ENCODE assay signal across 8 cellular contexts in genomic region chr2:238060096-238060541, GRCh38. TPM values are rescaled to one million over a fixed set of nuclear protein-coding genes. Genes with fewer than 3 reads are reported as not detected.
DNase-seq lines count a peak whose midpoint lies in the region; ATAC-seq and TF ChIP-seq lines count a peak whose summit lies in the region.

No MANE protein-coding gene starts in this region.

- H3K9ac ChIP-seq in mesenchymal stem cell (ENCODE audit: low read length) = peak overlapping the region; percentile 89

- H3K4me3 ChIP-seq in LNCaP clone FGC (ENCODE audit: low read depth, low read length) (peak overlapping the region; percentile 93), brain microvascular endothelial cell (ENCODE audit: low read depth, low read length) (peak overlapping the region; percentile 75), mesenchymal stem cell (ENCODE audit: insufficient read depth in 1 of 2, low read depth in 1 of 2, low read length in 2 of 2) (peak overlapping the region; percentile 78 to 80)

- H3K9me3 ChIP-seq in mesenchymal stem cell (ENCODE audit: control insufficient read depth, low read length) = no peaks in the 10 kb centered on the region

- H3K4me1 ChIP-seq in mesenchymal stem cell (ENCODE audit: control insufficient read depth, insufficient read depth, low read depth, low read length) = peaks cover 7% of the 10 kb centered on the region

- peak overlapping the region; percentile 8 for H2BK5ac ChIP-seq in mesenchymal stem cell (ENCODE audit: low read depth, low read length, poor library complexity, severe bottlenecking)

- peak overlapping the region in 1 of 2 experiments; percentile 89 for H3K14ac ChIP-seq in mesenchymal stem cell (ENCODE audit: low read length in 2 of 2)

- ATAC-seq in HG02763 (IDR thresholded peaks at IDR 0.05; ENCODE audit: unreplicated experiment) = no peak
- ATAC-seq in HG03175 (IDR thresholded peaks at IDR 0.05; ENCODE audit: unreplicated experiment) = no peak
- no peak for ATAC-seq in GM18868 (IDR thresholded peaks at IDR 0.05; ENCODE audit: unreplicated experiment)

- H4K8ac ChIP-seq in mesenchymal stem cell (ENCODE audit: low read length) = peak overlapping the region; percentile 83

- H3K27me3 ChIP-seq in brain microvascular endothelial cell (replicated peaks) = no peaks in the 10 kb centered on the region
- peaks cover 0 to 2% of the 10 kb centered on the region in 2 experiments for H3K27me3 ChIP-seq in mesenchymal stem cell (ENCODE audit: control insufficient read depth in 1 of 2, insufficient read depth in 1 of 2, low read length in 2 of 2)

- peak overlapping the region; percentile 90 to 94 for H3K4ac ChIP-seq in mesenchymal stem cell (ENCODE audit: low read depth in 1 of 2, low read length in 2 of 2)

- H3K4me2 ChIP-seq in mesenchymal stem cell (ENCODE audit: low read length, poor library complexity, severe bottlenecking) = peak overlapping the region; percentile 60

- no peak overlapping the region for H2BK12ac ChIP-seq in mesenchymal stem cell (ENCODE audit: low read length in 2 of 2)

- DNase-seq in ELR (ENCODE audit: low read depth) = peak; percentile 47
- DNase-seq in LNCaP clone FGC (ENCODE audit: low read depth) = no peak
- peak; percentile 6 for DNase-seq in brain microvascular endothelial cell
- no peak for DNase-seq in mesenchymal stem cell
- DNase-seq in occipital lobe (lab: John Stamatoyannopoulos, UW) = no peak

- TF ChIP-seq CTCF in LNCaP clone FGC (IDR thresholded peaks at IDR 0.05; ENCODE audit: control insufficient read depth, extremely low read depth, insufficient read depth) = no peak
- TF ChIP-seq CTCF in brain microvascular endothelial cell (IDR thresholded peaks at IDR 0.05; ENCODE audit: low read depth, low read length, missing control alignments) = no peak

- no peak overlapping the region for H2AK5ac ChIP-seq in mesenchymal stem cell (ENCODE audit: low read length, severe bottlenecking)

- peak overlapping the region; percentile 88 for H4K91ac ChIP-seq in mesenchymal stem cell (ENCODE audit: low read length)

- peaks cover 17% of the 10 kb centered on the region for H3K79me1 ChIP-seq in mesenchymal stem cell (replicated peaks; ENCODE audit: low read length, poor library complexity, severe bottlenecking)

- in situ Hi-C loops in brain microvascular endothelial cell (cut with HindIII; ENCODE audit: low pct_ligation_motif_present, low sequenced_read_pairs) = no loop called here

- H2BK120ac ChIP-seq in mesenchymal stem cell (ENCODE audit: low read depth, low read length) = peak overlapping the region; percentile 56

- H3K27ac ChIP-seq in brain microvascular endothelial cell (peak overlapping the region; percentile 85), mesenchymal stem cell (ENCODE audit: low read length, poor library complexity, severe bottlenecking) (no peak overlapping the region)

- 2% methylated on average over 18 of the region's 18 CpGs for WGBS in mesenchymal stem cell

- peak overlapping the region; percentile 26 for H2BK15ac ChIP-seq in mesenchymal stem cell (ENCODE audit: low read depth, poor library complexity, severe bottlenecking)

- peak overlapping the region; percentile 33 for H2AFZ ChIP-seq in mesenchymal stem cell (ENCODE audit: low read depth, low read length)

- H3K36me3 ChIP-seq in brain microvascular endothelial cell (replicated peaks) = no peaks in the 10 kb centered on the region
- peaks cover 0 to 11% of the 10 kb centered on the region in 2 experiments for H3K36me3 ChIP-seq in mesenchymal stem cell (ENCODE audit: control insufficient read depth in 1 of 2, insufficient read depth in 2 of 2, low read depth in 1 of 2, low read length in 2 of 2)

- peak overlapping the region; percentile 77 to 82 for H3K18ac ChIP-seq in mesenchymal stem cell (ENCODE audit: low read depth in 1 of 2, low read length in 2 of 2)

- no peak overlapping the region for H3K23ac ChIP-seq in mesenchymal stem cell (ENCODE audit: low read length in 2 of 2)

RNA-seq across cellular contexts. Expression of gene SCLY, which starts 0.7 kb away (rescaled TPM):
- 11.3 TPM for polyA plus RNA-seq in mesenchymal stem cell (2013, experiment 1 of 2)
- 10.6 TPM for polyA plus RNA-seq in mesenchymal stem cell (2013, experiment 2 of 2)
- total RNA-seq in occipital lobe = 9.2 TPM

RNA-seq across cellular contexts. Expression of gene ESPNL, which starts 40.0 kb away (rescaled TPM):
- 0.19 TPM for polyA plus RNA-seq in mesenchymal stem cell (2013, experiment 1 of 2)
- polyA plus RNA-seq in mesenchymal stem cell (2013, experiment 2 of 2) = 0.32 TPM
- 0.16 TPM for total RNA-seq in occipital lobe

Comparison
In these comparisons a context has a peak if more than half of its experiments do, and no peak if none do; other contexts are left out.
1. DNase-seq: peak in ELR (single experiment) and brain microvascular endothelial cell (single experiment); none in LNCaP clone FGC (single experiment), mesenchymal stem cell (single experiment) and occipital lobe (single experiment).
2. Peak in every context shown above with its lines, with median percentiles within 50 percentile points of each other: H3K4me3 ChIP-seq.